Comparison of ENCODE assay signal across 1 cellular context in the genomic region with DNA sequence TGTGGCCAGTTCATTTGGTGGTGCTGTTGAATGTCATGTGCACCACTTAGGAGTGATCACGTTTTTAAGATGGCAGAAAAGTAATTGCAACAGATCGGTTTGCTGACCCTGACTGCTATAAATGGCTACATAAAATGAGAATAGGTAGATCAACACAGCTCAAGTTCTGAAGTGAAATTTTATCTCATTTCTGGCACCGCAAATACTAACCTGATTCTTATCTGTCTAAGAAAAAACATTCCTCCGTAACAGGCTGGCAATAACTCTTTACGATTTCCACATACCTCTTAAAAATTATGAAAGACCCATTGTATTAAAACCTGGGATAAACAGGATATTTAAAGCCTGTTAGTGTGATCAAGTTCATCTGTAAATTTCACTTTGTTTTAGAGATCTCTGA.
TF ChIP-seq lines count a peak whose summit lies in the region.

No MANE protein-coding gene starts in this region.

TF ChIP-seq in endothelial cell of umbilical vein, 7 proteins besides CTCF, POLR2A, EP300 and RAD21 (continued from another document):
- no peak for TF ChIP-seq EZH2 (IDR thresholded peaks at IDR 0.05; ENCODE audit: borderline replicate concordance, low read depth, low read length, severe bottlenecking)
